8 cellular contexts compared by ENCODE assay signal in the genomic region with DNA sequence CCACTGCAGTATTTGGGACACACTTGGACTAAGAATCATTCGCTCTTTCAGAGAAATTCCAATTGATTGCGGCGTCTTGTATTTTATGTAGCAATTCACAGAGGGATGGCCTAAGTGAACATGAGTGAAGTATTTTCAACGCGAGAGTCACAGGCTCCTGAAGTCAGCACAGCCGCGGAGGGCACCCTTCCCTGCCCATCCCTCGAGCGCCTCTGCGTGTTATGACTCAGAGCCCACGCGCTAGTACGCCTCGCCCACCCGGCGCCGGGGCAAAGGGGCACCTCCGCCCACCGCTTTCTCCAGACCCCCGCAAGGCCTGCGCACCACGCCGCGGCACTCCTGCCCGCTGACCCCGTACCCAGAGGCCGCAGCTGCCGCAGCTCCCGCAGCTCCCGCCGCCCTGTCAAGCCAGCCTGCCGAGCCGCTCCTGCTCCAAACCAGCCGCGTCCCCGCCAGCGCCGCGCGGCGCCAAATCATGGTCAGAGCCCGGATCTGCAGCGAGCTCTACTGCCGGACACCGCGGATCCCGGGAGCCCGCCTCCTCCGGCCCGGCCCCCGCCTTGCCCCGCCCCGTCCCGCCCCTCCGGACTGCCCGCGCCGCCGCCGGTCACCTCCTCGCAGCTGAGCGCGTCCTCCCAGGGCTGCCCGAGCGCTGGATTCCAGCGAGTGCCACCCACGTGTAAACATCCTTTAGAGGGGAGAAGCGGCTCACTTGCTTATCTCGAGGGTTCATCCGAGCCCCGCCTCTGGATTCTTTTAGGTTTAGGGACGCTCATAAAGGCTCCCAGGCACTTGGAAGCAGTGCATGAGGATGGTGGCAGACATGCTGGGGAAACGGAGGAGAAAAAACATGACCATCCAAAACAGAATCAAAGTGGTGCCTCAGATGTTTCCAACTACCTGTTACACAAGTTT. TPM values are rescaled to one million over a fixed set of nuclear protein-coding genes. Genes with fewer than 3 reads are reported as not detected.
DNase-seq lines count a peak whose midpoint lies in the region; ATAC-seq and TF ChIP-seq lines count a peak whose summit lies in the region.

A gene with protein sequence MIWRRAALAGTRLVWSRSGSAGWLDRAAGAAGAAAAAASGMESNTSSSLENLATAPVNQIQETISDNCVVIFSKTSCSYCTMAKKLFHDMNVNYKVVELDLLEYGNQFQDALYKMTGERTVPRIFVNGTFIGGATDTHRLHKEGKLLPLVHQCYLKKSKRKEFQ (minus strand): TSS at position 509 of the 915 bp plus-strand sequence. CDS start 32 bp downstream, at position 477.

- in situ Hi-C loops in transverse colon (cut with MboI; ENCODE audit: low pct_ligation_motif_present in 1 of 4, low pct_unique_long_range_greater_than_20kb in 1 of 4, low sequenced_read_pairs in 3 of 4) = loop anchor here in 1 of 4 donors (25.0 kb wide), 1 partner anchor 293 kb away; a partner anchor contains a TSS

- H3K27ac ChIP-seq in SU-DHL-6 (ENCODE audit: low read depth, low read length) = no peak within 1 kb of the TSS
- H3K27ac ChIP-seq in parathyroid adenoma = peak within 1 kb of the TSS; percentile 72
- H3K27ac ChIP-seq in transverse colon = peak within 1 kb of the TSS; percentile 90 to 99 (median 98)

- peak within 1 kb of the TSS; percentile 67 for H3K9ac ChIP-seq in SU-DHL-6 (ENCODE audit: low read length)
- no peak within 1 kb of the TSS for H3K9ac ChIP-seq in parathyroid adenoma

- H3K9me3 ChIP-seq in SU-DHL-6 (ENCODE audit: insufficient read depth, low read length) = no peaks in the 10 kb centered on the region
- no peaks in the 10 kb centered on the region for H3K9me3 ChIP-seq in parathyroid adenoma (ENCODE audit: control insufficient read depth, low read length)
- H3K9me3 ChIP-seq in transverse colon = no peaks in the 10 kb centered on the region

- H2AFZ ChIP-seq in SU-DHL-6 (ENCODE audit: low read depth, low read length, severe bottlenecking) (peak within 1 kb of the TSS; percentile 90), parathyroid adenoma (peak within 1 kb of the TSS; percentile 89)

- no peak for TF ChIP-seq CTCF in GM12865 (IDR thresholded peaks at IDR 0.05; ENCODE audit: insufficient read depth, low read depth, low read length, missing control alignments)
- no peak for TF ChIP-seq CTCF in NB4 (IDR thresholded peaks at IDR 0.05; ENCODE audit: low read depth, low read length)
- no peak for TF ChIP-seq CTCF in SU-DHL-6 (IDR thresholded peaks at IDR 0.05; ENCODE audit: insufficient read depth, low read length, poor library complexity, severe bottlenecking)
- TF ChIP-seq CTCF in parathyroid adenoma (IDR thresholded peaks at IDR 0.05) = no peak
- peak in 1 of 5 experiments; percentile 11 for TF ChIP-seq CTCF in transverse colon (IDR thresholded peaks at IDR 0.05)

- intact Hi-C loops in Right ventricle myocardium superior (cut with DNase I) = no loop called here
- intact Hi-C loops in transverse colon (cut with DNase I; ENCODE audit: low total_unique reads) = loop anchor here (2.0 to 5.0 kb wide), 2 partner anchors 18 to 43 kb away; a partner anchor contains a TSS

- no peaks in the 10 kb centered on the region for H3K27me3 ChIP-seq in SU-DHL-6 (ENCODE audit: low read length)
- no peaks in the 10 kb centered on the region for H3K27me3 ChIP-seq in parathyroid adenoma (ENCODE audit: control insufficient read depth, insufficient read depth, low read length)
- no peaks in the 10 kb centered on the region for H3K27me3 ChIP-seq in transverse colon

- peak; percentile 93 for ATAC-seq in HG02571 (IDR thresholded peaks at IDR 0.05; ENCODE audit: unreplicated experiment)
- ATAC-seq in Right ventricle myocardium superior (ENCODE audit: poor library complexity) = peak; percentile 99

- no peak for TF ChIP-seq EP300 in transverse colon (IDR thresholded peaks at IDR 0.05; ENCODE audit: low read depth)

- H3K79me2 ChIP-seq in SU-DHL-6 (ENCODE audit: insufficient read depth, low read length) (peaks cover 24% of the 10 kb centered on the region), parathyroid adenoma (peaks cover 4% of the 10 kb centered on the region)

- H3K4me3 ChIP-seq in GM12865 (ENCODE audit: low read depth, low read length) (peak within 1 kb of the TSS; percentile 89), NB4 (ENCODE audit: low read depth, low read length) (peak within 1 kb of the TSS; percentile 91), SU-DHL-6 (ENCODE audit: insufficient read depth, low read length, poor library complexity, severe bottlenecking) (peak within 1 kb of the TSS; percentile 81), parathyroid adenoma (ENCODE audit: low read depth, low read length) (peak within 1 kb of the TSS; percentile 77), transverse colon (peak within 1 kb of the TSS; percentile 69 to 81 (median 76))

- 0 to 1% methylated on average over 1 to 40 of the region's 73 CpGs for WGBS in transverse colon (ENCODE audit: low coverage in 1 of 2), 2 donors

- H3F3A ChIP-seq in SU-DHL-6 (ENCODE audit: insufficient read depth) = peaks cover 8% of the 10 kb centered on the region; the same call in 1 of the 2 replicates

- H3K4me2 ChIP-seq in SU-DHL-6 (ENCODE audit: low read depth, low read length, poor library complexity, severe bottlenecking) (peak within 1 kb of the TSS; percentile 85), parathyroid adenoma (ENCODE audit: low read length) (peak within 1 kb of the TSS; percentile 91)

- no peaks in the 10 kb centered on the region for H4K20me1 ChIP-seq in SU-DHL-6 (ENCODE audit: low read depth, low read length)

- TF ChIP-seq POLR2A in NB4 (IDR thresholded peaks at IDR 0.05; ENCODE audit: extremely low read depth, insufficient read length) = peak; percentile 87
- peak; percentile 88 for TF ChIP-seq POLR2A in transverse colon (IDR thresholded peaks at IDR 0.05)

- no peaks in the 10 kb centered on the region for H3K4me1 ChIP-seq in parathyroid adenoma
- H3K4me1 ChIP-seq in transverse colon = peaks cover 8 to 20% (median 11%) of the 10 kb centered on the region in 4 donors

- DNase-seq in GM12865 (ENCODE audit: low read depth) (peak; percentile 87), NB4 (ENCODE audit: low read depth) (peak; percentile 89), Right ventricle myocardium superior (peak; percentile 91), transverse colon (peak; percentile 89)
- peak; percentile 27 for DNase-seq in activated naive CD8-positive, alpha-beta T cell treated with anti-CD3 and anti-CD28 coated beads, Interleukin-2, amount 50 U/mL, for 16 hours (ENCODE audit: low read depth, low spot score)

- no peaks in the 10 kb centered on the region; the same call in 1 of the 2 replicates for H3K36me3 ChIP-seq in SU-DHL-6 (ENCODE audit: low read length)
- H3K36me3 ChIP-seq in parathyroid adenoma (ENCODE audit: control insufficient read depth, insufficient read depth, low read length) = no peaks in the 10 kb centered on the region
- H3K36me3 ChIP-seq in transverse colon = peaks cover 0 to 5% (median 2%) of the 10 kb centered on the region in 4 donors

- no peaks in the 10 kb centered on the region for H3K9me2 ChIP-seq in SU-DHL-6 (replicated peaks; ENCODE audit: insufficient read depth, low read length)

RNA-seq across cellular contexts. Expression of the gene that starts here (rescaled TPM):
- total RNA-seq in Right ventricle myocardium superior = 40.2 TPM
- 1 to 10 TPM in 3 of 4 donors, under 1 TPM in 1; 0.40 to 8.3 (median 3.7) TPM for total RNA-seq in transverse colon

Comparison
In these comparisons a context has a peak if more than half of its experiments do, and no peak if none do; other contexts are left out.
1. DNase-seq: peak in every context shown above with its lines; median percentile 91 in Right ventricle myocardium superior; 89 in NB4; 89 in transverse colon; 87 in GM12865; 27 in activated naive CD8-positive, alpha-beta T cell treated with anti-CD3 and anti-CD28 coated beads, Interleukin-2, amount 50 U/mL, for 16 hours.